32 cellular contexts compared by ENCODE assay signal in genomic region chr5:154034944-154035343, GRCh38. TPM values are rescaled to one million over a fixed set of nuclear protein-coding genes. Genes with fewer than 3 reads are reported as not detected.
DNase-seq lines count a peak whose midpoint lies in the region; ATAC-seq, FAIRE-seq and TF ChIP-seq lines count a peak whose summit lies in the region.
"Had no signal": no experiment of that assay in that cellular context is flagged by ENCODE, and none has a peak within 500 bp of the region (broad histone marks: within the 10 kb centered on the region; RNA-seq: fewer than 3 reads in every experiment).

No MANE protein-coding gene starts in this region.

- CTCF ChIA-PET in HEK293 (lab: Yijun Ruan, JAX) = no interaction called here

- H3K4me3 ChIP-seq in HEK293 (ENCODE audit: low read depth, low read length) = no peak overlapping the region
- H3K4me3 ChIP-seq: A549; BLaER1; BLaER1 treated with 17β-estradiol and CSF1 and Interleukin-3, amounts not matched to agents 10 nM and 100 nM had no signal

- no peaks in the 10 kb centered on the region for H3K9me3 ChIP-seq in HEK293 (ENCODE audit: control insufficient read depth, insufficient read depth, low read depth, low read length)
- H3K9me3 ChIP-seq: A549; BE2C; BLaER1; BLaER1 treated with 17β-estradiol and CSF1 and Interleukin-3, amounts not matched to agents 10 nM and 100 nM; Caco-2 had no signal

- FAIRE-seq in D721Med (lab: Jason Lieb, UNC) = no peak
- FAIRE-seq: A204.1, A549 had no signal

- no peak for ATAC-seq in activated naive CD8-positive, alpha-beta T cell treated with anti-CD3 and anti-CD28 coated beads, Interleukin-2, amount 50 U/mL, for 24 hours
- ATAC-seq: A549; CD8-positive, alpha-beta T cell had no signal

- peaks cover 53% of the 10 kb centered on the region for H3K4me1 Mint-ChIP-seq in activated naive CD8-positive, alpha-beta T cell treated with anti-CD3 and anti-CD28 coated beads, Interleukin-2, amount 50 U/mL, for 24 hours
- peaks cover 26% of the 10 kb centered on the region for H3K4me1 Mint-ChIP-seq in activated naive CD8-positive, alpha-beta T cell treated with anti-CD3 and anti-CD28 coated beads for 36 hours

- no peak overlapping the region for H3K27ac ChIP-seq in HEK293 (ENCODE audit: extremely low read depth, low read depth, low read length)
- H3K27ac ChIP-seq: 22Rv1; A549; BLaER1; BLaER1 treated with 17β-estradiol and CSF1 and Interleukin-3, amounts not matched to agents 10 nM and 100 nM; C4-2B had no signal

- TF ChIP-seq CTCF in HEK293 (tag by site-specific recombination; IDR thresholded peaks at IDR 0.05) = no peak
- no peak for TF ChIP-seq CTCF in D721Med (IDR thresholded peaks at IDR 0.05; ENCODE audit: insufficient read depth, missing control alignments)

- no peaks in the 10 kb centered on the region for H3K9me3 Mint-ChIP-seq in activated naive CD8-positive, alpha-beta T cell treated with anti-CD3 and anti-CD28 coated beads, Interleukin-2, amount 50 U/mL, for 24 hours
- no peaks in the 10 kb centered on the region for H3K9me3 Mint-ChIP-seq in activated naive CD8-positive, alpha-beta T cell treated with anti-CD3 and anti-CD28 coated beads for 36 hours
- H3K9me3 Mint-ChIP-seq: CD14-positive monocyte; CD4-positive, alpha-beta memory T cell; CD4-positive, alpha-beta T cell; CD4-positive, CD25-positive, alpha-beta regulatory T cell; CD8-positive, alpha-beta memory T cell; CD8-positive, alpha-beta T cell had no signal

- H3K4me1 ChIP-seq in HEK293 (ENCODE audit: control insufficient read depth, insufficient read depth, low read length) = peaks cover 7% of the 10 kb centered on the region
- H3K4me1 ChIP-seq: BE2C had no signal

- no peak for DNase-seq in activated naive CD8-positive, alpha-beta T cell treated with anti-CD3 and anti-CD28 coated beads, Interleukin-2, amount 50 U/mL, for 24 hours
- DNase-seq in activated naive CD8-positive, alpha-beta T cell treated with anti-CD3 and anti-CD28 coated beads for 36 hours = no peak
- no peak for DNase-seq in D721Med (ENCODE audit: insufficient read length, low spot score)
- DNase-seq: 8988T; ACHN; AML-193; BE2C; C1 segment of cervical spinal cord; Caco-2; Calu3; CD4-positive, alpha-beta memory T cell; CD4-positive, alpha-beta T cell; CD4-positive, CD25-positive, alpha-beta regulatory T cell; CD8-positive, alpha-beta memory T cell; CD8-positive, alpha-beta T cell; COR-L47; DMS 273 treated with DMSO at 0.1 percent for 48 hours; DMS153; DMS53; DMS79; DMS79 treated with DMSO at 0.1 percent for 48 hours; DND-41; EL had no signal

- H3K4me3 Mint-ChIP-seq in activated naive CD8-positive, alpha-beta T cell treated with anti-CD3 and anti-CD28 coated beads, Interleukin-2, amount 50 U/mL, for 24 hours = no peak overlapping the region
- no peak overlapping the region for H3K4me3 Mint-ChIP-seq in activated naive CD8-positive, alpha-beta T cell treated with anti-CD3 and anti-CD28 coated beads for 36 hours
- H3K4me3 Mint-ChIP-seq: B cell; CD14-positive monocyte; CD4-positive, alpha-beta memory T cell; CD4-positive, alpha-beta T cell; CD4-positive, CD25-positive, alpha-beta regulatory T cell; CD8-positive, alpha-beta memory T cell; CD8-positive, alpha-beta T cell had no signal

- H3K27me3 Mint-ChIP-seq in activated naive CD8-positive, alpha-beta T cell treated with anti-CD3 and anti-CD28 coated beads, Interleukin-2, amount 50 U/mL, for 24 hours = no peaks in the 10 kb centered on the region
- H3K27me3 Mint-ChIP-seq in activated naive CD8-positive, alpha-beta T cell treated with anti-CD3 and anti-CD28 coated beads for 36 hours = no peaks in the 10 kb centered on the region
- H3K27me3 Mint-ChIP-seq: B cell; CD4-positive, alpha-beta memory T cell; CD4-positive, alpha-beta T cell; CD4-positive, CD25-positive, alpha-beta regulatory T cell had no signal

- H3K36me3 Mint-ChIP-seq in activated naive CD8-positive, alpha-beta T cell treated with anti-CD3 and anti-CD28 coated beads, Interleukin-2, amount 50 U/mL, for 24 hours (ENCODE audit: low read depth) = peaks cover 27% of the 10 kb centered on the region
- H3K36me3 Mint-ChIP-seq in activated naive CD8-positive, alpha-beta T cell treated with anti-CD3 and anti-CD28 coated beads for 36 hours = peaks cover 26% of the 10 kb centered on the region

- H3K36me3 ChIP-seq in HEK293 (ENCODE audit: control insufficient read depth in 2 of 2, insufficient read depth in 1 of 2, low read length in 2 of 2) = peaks cover 2 to 10% of the 10 kb centered on the region in 2 experiments; a peak in 2 of 3 replicates
- H3K36me3 ChIP-seq: BE2C had no signal

- POLR2A ChIA-PET in HEK293 (lab: Yijun Ruan, JAX) = no interaction called here

- peak overlapping the region; percentile 29 for H3K27ac Mint-ChIP-seq in activated naive CD8-positive, alpha-beta T cell treated with anti-CD3 and anti-CD28 coated beads, Interleukin-2, amount 50 U/mL, for 24 hours
- H3K27ac Mint-ChIP-seq in activated naive CD8-positive, alpha-beta T cell treated with anti-CD3 and anti-CD28 coated beads for 36 hours = no peak overlapping the region
- H3K27ac Mint-ChIP-seq: B cell; CD14-positive monocyte; CD4-positive, alpha-beta memory T cell; CD4-positive, alpha-beta T cell; CD8-positive, alpha-beta memory T cell; CD8-positive, alpha-beta T cell had no signal

TF ChIP-seq in HEK293, 187 proteins besides CTCF, POLR2A, EP300 and RAD21:
- peak; percentile 93 for TF ChIP-seq ZNF529 (tag by site-specific recombination; IDR thresholded peaks at IDR 0.05; ENCODE audit: insufficient replicate concordance)
- no peak for TF ChIP-seq ZBTB49 (tag by site-specific recombination; IDR thresholded peaks at IDR 0.05; ENCODE audit: low read depth)
- no peak for TF ChIP-seq ZNF660 (tag by site-specific recombination; IDR thresholded peaks at IDR 0.05)
TF ChIP-seq in HEK293: peak in this region for 1.

RNA-seq across cellular contexts. Expression of gene FAM114A2, which starts 3.8 kb away (rescaled TPM):
- total RNA-seq in activated naive CD8-positive, alpha-beta T cell treated with anti-CD3 and anti-CD28 coated beads for 36 hours = 10 to 100 TPM; 24.8 to 28.9 TPM

RNA-seq across cellular contexts. Expression of gene MFAP3, which starts 3.8 kb away (rescaled TPM):
- 10 to 100 TPM; 14.1 to 17.2 TPM for total RNA-seq in activated naive CD8-positive, alpha-beta T cell treated with anti-CD3 and anti-CD28 coated beads for 36 hours
